In genomic region chr20:61925555-61926252, GRCh38 we compare ENCODE assay signal across 12 cellular contexts.
DNase-seq lines count a peak whose midpoint lies in the region; ATAC-seq lines count a peak whose summit lies in the region.
"Had no signal": no experiment of that assay in that cellular context is flagged by ENCODE, and none has a peak within 500 bp of the region (broad histone marks: within the 10 kb centered on the region; RNA-seq: fewer than 3 reads in every experiment).

No MANE protein-coding gene starts in this region.

- no peaks in the 10 kb centered on the region for H3K27me3 ChIP-seq in SJSA1 (replicated peaks)

- no peak overlapping the region for H3K27ac ChIP-seq in SJSA1
- H3K27ac ChIP-seq: coronary artery had no signal

- H3K9me3 ChIP-seq in SJSA1 (replicated peaks), result no peaks in the 10 kb centered on the region

- ATAC-seq in GM21717 (IDR thresholded peaks at IDR 0.05; ENCODE audit: unreplicated experiment) (no peak), HG03571 (IDR thresholded peaks at IDR 0.05; ENCODE audit: unreplicated experiment) (no peak)
- ATAC-seq: activated T-cell treated with anti-CD3 and anti-CD28 coated beads, Interleukin-2, amount 50 U/mL, for 4 hours had no signal

- DNase-seq in DMS153 (lab: John Stamatoyannopoulos, UW) (peak; percentile 34), LoVo (ENCODE audit: low spot score) (peak; percentile 62), SJSA1 (ENCODE audit: low read depth in 1 of 2, low spot score in 2 of 2) (peak; percentile 63 to 74), kidney tubule cell (ENCODE audit: low spot score) (peak; percentile 46), KG1 (lab: John Stamatoyannopoulos, UW) (no peak), GM03348 (ENCODE audit: low spot score) (no peak)
- DNase-seq: activated T-cell treated with anti-CD3 and anti-CD28 coated beads, Interleukin-2, amount 50 U/mL, for 4 hours; hypothalamus; T1000 had no signal

- H3K4me3 ChIP-seq in SJSA1, result peak overlapping the region; percentile 19
- H3K4me3 ChIP-seq: coronary artery had no signal

- no peaks in the 10 kb centered on the region for H3K36me3 ChIP-seq in SJSA1

- peaks cover 13% of the 10 kb centered on the region for H3K4me1 ChIP-seq in SJSA1 (replicated peaks)

Comparison
In these comparisons a context has a peak if more than half of its experiments do, and no peak if none do; other contexts are left out.
1. DNase-seq: peak in DMS153 (single experiment), LoVo (single experiment), SJSA1 (2 of 2) and kidney tubule cell (single experiment); none in KG1 (single experiment) and GM03348 (single experiment).